ENCODE assay signal across 8 cellular contexts in genomic region chr13:23979361-23980159, GRCh38.
A peak's percentile ranks its signal among the peaks of the same experiment; 100 is the strongest.
DNase-seq lines count a peak whose midpoint lies in the region; ATAC-seq and TF ChIP-seq lines count a peak whose summit lies in the region.

No MANE protein-coding gene starts in this region.

- H3K9me3 ChIP-seq in RWPE2 (ENCODE audit: severe bottlenecking) (no peaks in the 10 kb centered on the region), hepatocyte (ENCODE audit: low read depth) (no peaks in the 10 kb centered on the region), prostate gland (no peaks in the 10 kb centered on the region)

- no peaks in the 10 kb centered on the region for H4K20me1 ChIP-seq in hepatocyte (ENCODE audit: insufficient read depth, poor library complexity, severe bottlenecking)

- H3K27me3 Mint-ChIP-seq in CD14-positive monocyte (ENCODE audit: low read depth in 3 of 3) = peaks cover 23 to 43% (median 39%) of the 10 kb centered on the region in 3 donors

- H3K4me2 ChIP-seq in hepatocyte = peak overlapping the region; percentile 84

- TF ChIP-seq POLR2A in prostate gland (IDR thresholded peaks at IDR 0.05) = no peak

- 2% methylated on average over 40 of the region's 43 CpGs for WGBS in hepatocyte (ENCODE audit: low lambda C conversion rate, missing lambda C conversion rate)
- under 1% methylated on average over 43 of the region's 43 CpGs for WGBS in prostate gland

- intact Hi-C loops in CD14-positive monocyte (cut with micrococcal nuclease) = no loop called here
- intact Hi-C loops in prostate gland (cut with DNase I) = no loop called here

- no peaks in the 10 kb centered on the region for H3K36me3 Mint-ChIP-seq in CD14-positive monocyte

- H3K27ac ChIP-seq in RWPE2 (ENCODE audit: poor library complexity, severe bottlenecking) = no peak overlapping the region
- H3K27ac ChIP-seq in brain microvascular endothelial cell = peak overlapping the region; percentile 90
- peak overlapping the region; percentile 67 for H3K27ac ChIP-seq in hepatocyte
- H3K27ac ChIP-seq in prostate gland = peak overlapping the region in 1 of 2 donors; percentile 26

- H3K4me1 ChIP-seq in RWPE2 (ENCODE audit: insufficient read depth, poor library complexity, severe bottlenecking) = peaks cover 3% of the 10 kb centered on the region
- H3K4me1 ChIP-seq in hepatocyte (ENCODE audit: insufficient read depth) = peaks cover 3% of the 10 kb centered on the region
- H3K4me1 ChIP-seq in prostate gland (replicated peaks) = no peaks in the 10 kb centered on the region

- H3K9me2 ChIP-seq in hepatocyte (replicated peaks; ENCODE audit: insufficient read depth) = no peaks in the 10 kb centered on the region

- peaks cover 15% of the 10 kb centered on the region for H3K4me1 Mint-ChIP-seq in CD14-positive monocyte

- H3K27me3 ChIP-seq in RWPE2 (ENCODE audit: insufficient read depth, poor library complexity, severe bottlenecking) (no peaks in the 10 kb centered on the region), brain microvascular endothelial cell (replicated peaks) (no peaks in the 10 kb centered on the region), hepatocyte (no peaks in the 10 kb centered on the region), prostate gland (replicated peaks; ENCODE audit: insufficient read depth) (no peaks in the 10 kb centered on the region)

- ATAC-seq in GM19025 (IDR thresholded peaks at IDR 0.05; ENCODE audit: low read depth, unreplicated experiment) (peak; percentile 53), HG03196 (IDR thresholded peaks at IDR 0.05; ENCODE audit: unreplicated experiment) (peak; percentile 60), RWPE2 (ENCODE audit: low read depth) (peak; percentile 91)

- peaks cover 0 to 5% (median 0%) of the 10 kb centered on the region in 7 donors for H3K9me3 Mint-ChIP-seq in CD14-positive monocyte

- H2AFZ ChIP-seq in hepatocyte = peak overlapping the region; percentile 76

- H3K36me3 ChIP-seq in RWPE2 (ENCODE audit: low read depth) = no peaks in the 10 kb centered on the region
- H3K36me3 ChIP-seq in brain microvascular endothelial cell (replicated peaks) = no peaks in the 10 kb centered on the region
- H3K36me3 ChIP-seq in hepatocyte (replicated peaks; ENCODE audit: insufficient read depth, low read depth) = no peaks in the 10 kb centered on the region
- no peaks in the 10 kb centered on the region for H3K36me3 ChIP-seq in prostate gland

- no peaks in the 10 kb centered on the region for H3K79me2 ChIP-seq in hepatocyte

- DNase-seq in CD14-positive monocyte (ENCODE audit: low spot score) (peak; percentile 74), RWPE2 (ENCODE audit: low spot score) (peak; percentile 70), brain microvascular endothelial cell (peak; percentile 91), hepatocyte (ENCODE audit: low spot score) (peak; percentile 76), prostate gland (ENCODE audit: low spot score) (peak; percentile 45), NCI-H187 (lab: John Stamatoyannopoulos, UW) (no peak)

- TF ChIP-seq CTCF in CD14-positive monocyte (IDR thresholded peaks at IDR 0.05) (no peak), RWPE2 (IDR thresholded peaks at IDR 0.05; ENCODE audit: poor library complexity, severe bottlenecking) (no peak), brain microvascular endothelial cell (IDR thresholded peaks at IDR 0.05; ENCODE audit: low read depth, low read length, missing control alignments) (no peak), hepatocyte (IDR thresholded peaks at IDR 0.05; ENCODE audit: poor library complexity) (no peak), prostate gland (IDR thresholded peaks at IDR 0.05) (no peak)

- in situ Hi-C loops in brain microvascular endothelial cell (cut with HindIII; ENCODE audit: low pct_ligation_motif_present, low sequenced_read_pairs) = no loop called here

- peak overlapping the region; percentile 25 for H3K4me3 ChIP-seq in RWPE2 (ENCODE audit: severe bottlenecking)
- peak overlapping the region; percentile 86 for H3K4me3 ChIP-seq in brain microvascular endothelial cell (ENCODE audit: low read depth, low read length)
- H3K4me3 ChIP-seq in hepatocyte = peak overlapping the region; percentile 54
- peak overlapping the region; percentile 33 to 35 for H3K4me3 ChIP-seq in prostate gland

- H3K27ac Mint-ChIP-seq in CD14-positive monocyte = peak overlapping the region in 4 of 7 donors; percentile 49 to 69 (median 63)

- peak overlapping the region; percentile 83 to 98 for H3K4me3 Mint-ChIP-seq in CD14-positive monocyte

Comparison
In these comparisons a context has a peak if more than half of its experiments do, and no peak if none do; other contexts are left out.
1. DNase-seq: peak in CD14-positive monocyte (single experiment), RWPE2 (single experiment), brain microvascular endothelial cell (single experiment), hepatocyte (single experiment) and prostate gland (single experiment); none in NCI-H187 (0 of 2).
2. H3K4me3 ChIP-seq: peak in every context shown above with its lines; median percentile 86 in brain microvascular endothelial cell; 54 in hepatocyte; 34 in prostate gland; 25 in RWPE2.
3. Peak in every context shown above with its lines, with median percentiles within 50 percentile points of each other: ATAC-seq.